Comparison of ENCODE assay signal across 1 cellular context in genomic region chr11:10750838-10751580, GRCh38.
TF ChIP-seq lines count a peak whose summit lies in the region.

Gene CTR9 (plus strand): TSS chr11:10751246. CDS start chr11:10751413, 167 bp downstream.

TF ChIP-seq in HepG2, 621 proteins besides CTCF, POLR2A, EP300 and RAD21 (continued from another document and continues in another):
- peak; percentile 48; the same call in 1 of the 2 replicates for TF ChIP-seq ZBTB10 (CRISPR knock-in tag; IDR thresholded peaks at IDR 0.05; ENCODE audit: borderline replicate concordance)
- TF ChIP-seq PHF21A (CRISPR knock-in tag; IDR thresholded peaks at IDR 0.05) = peak; percentile 94
- TF ChIP-seq ZNF468 (CRISPR knock-in tag; IDR thresholded peaks at IDR 0.05) = 0 out of 2 replicates have a peak, but pooled peaks have one; percentile 56
- TF ChIP-seq TBL1XR1 (IDR thresholded peaks at IDR 0.05; ENCODE audit: borderline replicate concordance, low read length, partially characterized antibody) = no peak
- peak; percentile 83 for TF ChIP-seq ZNF772 (CRISPR knock-in tag; IDR thresholded peaks at IDR 0.05)
- TF ChIP-seq ZEB1 (IDR thresholded peaks at IDR 0.05; ENCODE audit: insufficient replicate concordance, low read depth) = peak; percentile 79
- no peak for TF ChIP-seq RARG (CRISPR knock-in tag; IDR thresholded peaks at IDR 0.05; ENCODE audit: low read depth)
- TF ChIP-seq HNF1A (IDR thresholded peaks at IDR 0.05; ENCODE audit: low read depth) = no peak
- peak; percentile 69; the same call in 1 of the 2 replicates for TF ChIP-seq HNF1A (CRISPR knock-in tag; IDR thresholded peaks at IDR 0.05; ENCODE audit: borderline replicate concordance)
- peak; percentile 58; the same call in 1 of the 2 replicates for TF ChIP-seq ZNF598 (CRISPR knock-in tag; IDR thresholded peaks at IDR 0.05; ENCODE audit: borderline replicate concordance)
- TF ChIP-seq ZBTB4 (CRISPR knock-in tag; IDR thresholded peaks at IDR 0.05; ENCODE audit: borderline replicate concordance) = no peak
- no peak for TF ChIP-seq ZNF503 (CRISPR knock-in tag; IDR thresholded peaks at IDR 0.05)
- TF ChIP-seq ZFP90 (CRISPR knock-in tag; IDR thresholded peaks at IDR 0.05; ENCODE audit: borderline replicate concordance) = peak; percentile 94
- no peak for TF ChIP-seq ATRX (CRISPR knock-in tag; IDR thresholded peaks at IDR 0.05; ENCODE audit: borderline replicate concordance)
- peak; percentile 34; the same call in 1 of the 2 replicates for TF ChIP-seq ZFP1 (CRISPR knock-in tag; IDR thresholded peaks at IDR 0.05)
- peak; percentile 96; the same call in 1 of the 2 replicates for TF ChIP-seq KLF9 (CRISPR knock-in tag; IDR thresholded peaks at IDR 0.05; ENCODE audit: low read depth)
- peak; percentile 78; the same call in 1 of the 2 replicates for TF ChIP-seq ZNF274 (CRISPR knock-in tag; IDR thresholded peaks at IDR 0.05)
- 0 out of 2 replicates have a peak, but pooled peaks have one; percentile 54 for TF ChIP-seq ZNF770 (CRISPR knock-in tag; IDR thresholded peaks at IDR 0.05)
- no peak for TF ChIP-seq HIC2 (CRISPR knock-in tag; IDR thresholded peaks at IDR 0.05; ENCODE audit: low read depth)
- no peak for TF ChIP-seq PAX8 (CRISPR knock-in tag; IDR thresholded peaks at IDR 0.05; ENCODE audit: borderline replicate concordance)
- TF ChIP-seq ZNF136 (CRISPR knock-in tag; IDR thresholded peaks at IDR 0.05; ENCODE audit: low read depth) = no peak
- peak; percentile 78 for TF ChIP-seq ARID5B (CRISPR knock-in tag; IDR thresholded peaks at IDR 0.05)
- no peak for TF ChIP-seq NONO (IDR thresholded peaks at IDR 0.05)
- TF ChIP-seq NONO (CRISPR knock-in tag; conservative IDR thresholded peaks at IDR 0.05) = peak; percentile 83; the same call in 1 of the 2 replicates
- peak; percentile 63; the same call in 1 of the 2 replicates for TF ChIP-seq ZNF564 (CRISPR knock-in tag; IDR thresholded peaks at IDR 0.05)
- no peak; the same call in 1 of the 2 replicates for TF ChIP-seq TEF (CRISPR knock-in tag; IDR thresholded peaks at IDR 0.05)
- no peak for TF ChIP-seq ARNT (IDR thresholded peaks at IDR 0.05)
- no peak for TF ChIP-seq ZFYVE20 (CRISPR knock-in tag; IDR thresholded peaks at IDR 0.05; ENCODE audit: borderline replicate concordance, low read depth)
- TF ChIP-seq KDM4B (CRISPR knock-in tag; IDR thresholded peaks at IDR 0.05) = peak; percentile 65
- TF ChIP-seq MEF2D (CRISPR knock-in tag; IDR thresholded peaks at IDR 0.05) = peak; percentile 85; the same call in 1 of the 2 replicates
- 0 out of 2 replicates have a peak, but pooled peaks have one; percentile 38 for TF ChIP-seq ZNF383 (CRISPR knock-in tag; IDR thresholded peaks at IDR 0.05; ENCODE audit: borderline replicate concordance)
